ENCODE assay signal across 13 cellular contexts in genomic region chr7:135919071-135919841, GRCh38.
"Had no signal": no experiment of that assay in that cellular context is flagged by ENCODE, and none has a peak within 500 bp of the region (broad histone marks: within the 10 kb centered on the region; RNA-seq: fewer than 3 reads in every experiment).

No MANE protein-coding gene starts in this region.

- ATAC-seq: heart right ventricle, left lobe of liver, right cardiac atrium had no signal

- H3K4me3 ChIP-seq: heart right ventricle, transverse colon had no signal

- DNase-seq: activated CD4-positive, alpha-beta T cell treated with anti-CD3 and anti-CD28 coated beads, Interleukin-2, amount 50 U/mL, for 4 hours; activated effector memory CD4-positive, alpha-beta T cell treated with Interleukin-2 at 50 U/mL for 16 hours; activated T-cell treated with anti-CD3 and anti-CD28 coated beads, Interleukin-2, amount 50 U/mL, for 1 hour; amygdala; cortex of kidney; effector CD8-positive, alpha-beta T cell; heart right ventricle; islet precursor cell; occipital lobe; right cardiac atrium; small intestine; transverse colon had no signal

- H3K36me3 ChIP-seq: heart right ventricle, transverse colon had no signal

- H3K27ac ChIP-seq: transverse colon had no signal

- H3K4me1 ChIP-seq: transverse colon had no signal

- H3K27me3 ChIP-seq: heart right ventricle, transverse colon had no signal

- H3K9me3 ChIP-seq: heart right ventricle, transverse colon had no signal
